Comparison of ENCODE assay signal across 11 cellular contexts in the genomic region with DNA sequence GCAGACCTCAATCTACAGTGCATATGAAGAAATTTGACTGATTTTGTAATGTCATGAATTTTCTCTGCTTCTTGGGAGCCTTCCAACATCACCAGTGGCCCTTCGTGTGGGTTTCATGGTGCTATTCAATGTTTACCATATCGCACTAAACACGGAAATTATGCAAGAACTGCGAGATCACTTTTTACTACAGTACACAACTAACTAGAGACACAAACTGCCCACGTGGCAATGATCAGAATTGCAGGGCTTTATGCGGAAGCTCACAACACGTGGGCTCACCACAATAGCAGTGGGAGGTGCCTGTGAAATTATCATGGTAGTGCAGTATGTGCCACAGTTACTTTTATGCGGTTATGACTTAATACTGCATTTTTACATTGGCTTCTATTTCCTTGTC.
DNase-seq lines count a peak whose midpoint lies in the region; ATAC-seq lines count a peak whose summit lies in the region.
"Had no signal": no experiment of that assay in that cellular context is flagged by ENCODE, and none has a peak within 500 bp of the region (broad histone marks: within the 10 kb centered on the region; RNA-seq: fewer than 3 reads in every experiment).

No MANE protein-coding gene starts in this region.

- ATAC-seq in HG02852 (IDR thresholded peaks at IDR 0.05; ENCODE audit: unreplicated experiment), result no peak

- H3K36me3 Mint-ChIP-seq in activated T-cell treated with anti-CD3 and anti-CD28 coated beads, Interleukin-2, amount 50 U/mL, for 24 hours (ENCODE audit: low read depth), result no peaks in the 10 kb centered on the region

- peaks cover 23% of the 10 kb centered on the region for H3K4me1 Mint-ChIP-seq in activated T-cell treated with anti-CD3 and anti-CD28 coated beads, Interleukin-2, amount 50 U/mL, for 24 hours (ENCODE audit: low read depth)
- H3K4me1 Mint-ChIP-seq: neural crest cell had no signal

- peaks cover 8% of the 10 kb centered on the region for H3K9me3 Mint-ChIP-seq in activated T-cell treated with anti-CD3 and anti-CD28 coated beads, Interleukin-2, amount 50 U/mL, for 24 hours

- DNase-seq in GF-D8 (lab: John Stamatoyannopoulos, UW), result peak; percentile 77
- peak; percentile 88 for DNase-seq in NOMO-1 treated with DMSO at 0.1 percent for 48 hours (lab: John Stamatoyannopoulos, UW; ENCODE audit: unreplicated experiment)
- DNase-seq in activated T-cell treated with anti-CD3 and anti-CD28 coated beads, Interleukin-2, amount 50 U/mL, for 24 hours, result peak; percentile 59
- peak; percentile 27 for DNase-seq in stimulated activated CD4-positive, alpha-beta T cell treated with anti-CD3 and anti-CD28 coated beads, Interleukin-15, amount 100 ng/mL, for 24 hours
- DNase-seq in hippocampal formation (lab: John Stamatoyannopoulos, UW), result no peak
- no peak for DNase-seq in NCI-H2196 treated with DMSO at 0.1 percent for 48 hours (lab: John Stamatoyannopoulos, UW; ENCODE audit: unreplicated experiment)
- no peak for DNase-seq in amniotic stem cell (lab: John Stamatoyannopoulos, UW)
- DNase-seq: NCI-H774 had no signal

- peak overlapping the region; percentile 51 for H3K27ac Mint-ChIP-seq in activated T-cell treated with anti-CD3 and anti-CD28 coated beads, Interleukin-2, amount 50 U/mL, for 24 hours
- H3K27ac Mint-ChIP-seq: dendritic cell treated with granulocyte-macrophage colony-stimulating factor and Interleukin-4, amounts not matched to agents 40 ng/mL and 50 ng/mL, for 4 days had no signal

- H3K27me3 Mint-ChIP-seq in activated T-cell treated with anti-CD3 and anti-CD28 coated beads, Interleukin-2, amount 50 U/mL, for 24 hours, result peaks cover 2% of the 10 kb centered on the region
- H3K27me3 Mint-ChIP-seq: dendritic cell treated with granulocyte-macrophage colony-stimulating factor and Interleukin-4, amounts not matched to agents 40 ng/mL and 50 ng/mL, for 4 days had no signal

- H3K4me3 Mint-ChIP-seq in activated T-cell treated with anti-CD3 and anti-CD28 coated beads, Interleukin-2, amount 50 U/mL, for 24 hours, result no peak overlapping the region
- H3K4me3 Mint-ChIP-seq: dendritic cell treated with granulocyte-macrophage colony-stimulating factor and Interleukin-4, amounts not matched to agents 40 ng/mL and 50 ng/mL, for 4 days; neural crest cell had no signal

Comparison
In these comparisons a context has a peak if more than half of its experiments do, and no peak if none do; other contexts are left out.
1. DNase-seq: peak in GF-D8 (single experiment), NOMO-1 treated with DMSO at 0.1 percent for 48 hours (single experiment), activated T-cell treated with anti-CD3 and anti-CD28 coated beads, Interleukin-2, amount 50 U/mL, for 24 hours (single experiment) and stimulated activated CD4-positive, alpha-beta T cell treated with anti-CD3 and anti-CD28 coated beads, Interleukin-15, amount 100 ng/mL, for 24 hours (single experiment); none in hippocampal formation (0 of 2), NCI-H2196 treated with DMSO at 0.1 percent for 48 hours (single experiment) and amniotic stem cell (single experiment).